Comparison of ENCODE assay signal across 1 cellular context in genomic region chr17:79831367-79832210, GRCh38.
TF ChIP-seq lines count a peak whose summit lies in the region.

No MANE protein-coding gene starts in this region.

TF ChIP-seq in K562, 482 proteins besides CTCF, POLR2A, EP300 and RAD21 (continued from another document and continues in another):
- peak; percentile 94 for TF ChIP-seq ZNF592 (IDR thresholded peaks at IDR 0.05)
- no peak for TF ChIP-seq KDM5B (IDR thresholded peaks at IDR 0.05; ENCODE audit: insufficient replicate concordance, low read depth, low read length)
- TF ChIP-seq ZNF395 (CRISPR knock-in tag; IDR thresholded peaks at IDR 0.05): peak; percentile 88; the same call in 1 of the 2 replicates
- TF ChIP-seq NRF1 (conservative IDR thresholded peaks at IDR 0.05 in 1 of 2, IDR thresholded peaks at IDR 0.05 in 1 of 2): no peak
- no peak for TF ChIP-seq KLF10 (CRISPR knock-in tag; IDR thresholded peaks at IDR 0.05)
- peak; percentile 58 for TF ChIP-seq TAF1 (IDR thresholded peaks at IDR 0.05; ENCODE audit: control insufficient read depth, extremely low read depth, insufficient read depth, low read length, severe bottlenecking)
- TF ChIP-seq AFF1 (IDR thresholded peaks at IDR 0.05; ENCODE audit: low read depth in 1 of 2, partially characterized antibody in 2 of 2): peak in 1 of 2 experiments; percentile 35
- no peak for TF ChIP-seq NUFIP1 (IDR thresholded peaks at IDR 0.05; ENCODE audit: partially characterized antibody)
- no peak for TF ChIP-seq RB1 (IDR thresholded peaks at IDR 0.05; ENCODE audit: low read depth)
- no peak for TF ChIP-seq HLTF (IDR thresholded peaks at IDR 0.05)
- no peak for TF ChIP-seq SLC30A9 (CRISPR knock-in tag; IDR thresholded peaks at IDR 0.05)
- no peak for TF ChIP-seq U2AF1 (optimal IDR thresholded peaks at IDR 0.05; ENCODE audit: low read depth, low read length)
- no peak for TF ChIP-seq ELK1 (CRISPR knock-in tag; IDR thresholded peaks at IDR 0.05)
- no peak for TF ChIP-seq ZNF239 (CRISPR knock-in tag; IDR thresholded peaks at IDR 0.05)
- TF ChIP-seq ZFP91 (CRISPR knock-in tag; IDR thresholded peaks at IDR 0.05): no peak
- TF ChIP-seq FOXJ3 (CRISPR knock-in tag; IDR thresholded peaks at IDR 0.05): no peak
- TF ChIP-seq ETS1 (conservative IDR thresholded peaks at IDR 0.05; ENCODE audit: control insufficient read depth, low read depth, low read length): no peak
- TF ChIP-seq TBL1XR1 (IDR thresholded peaks at IDR 0.05; ENCODE audit: low read length in 2 of 2): peak in 1 of 2 experiments; percentile 63; a peak in 1 of 4 replicates
- no peak for TF ChIP-seq E2F5 (CRISPR knock-in tag; IDR thresholded peaks at IDR 0.05)
- TF ChIP-seq ZBTB7A (IDR thresholded peaks at IDR 0.05; ENCODE audit: borderline replicate concordance, control insufficient read depth, low read depth, low read length): peak; percentile 91
- TF ChIP-seq PURB (CRISPR knock-in tag; IDR thresholded peaks at IDR 0.05; ENCODE audit: low read depth): no peak
- no peak for TF ChIP-seq SAFB2 (IDR thresholded peaks at IDR 0.05; ENCODE audit: borderline replicate concordance, low read depth, low read length, severe bottlenecking)
- TF ChIP-seq MAFG (tag; conservative IDR thresholded peaks at IDR 0.05): no peak
- 0 out of 2 replicates have a peak, but pooled peaks have one; percentile 13 for TF ChIP-seq PHF21A (IDR thresholded peaks at IDR 0.05; ENCODE audit: borderline replicate concordance, low read depth)
- TF ChIP-seq KAT8 (IDR thresholded peaks at IDR 0.05; ENCODE audit: low read depth): no peak
- TF ChIP-seq PATZ1 (CRISPR knock-in tag; IDR thresholded peaks at IDR 0.05; ENCODE audit: borderline replicate concordance): 0 out of 2 replicates have a peak, but pooled peaks have one; percentile 23
- no peak for TF ChIP-seq TARDBP (IDR thresholded peaks at IDR 0.05)
- TF ChIP-seq DEAF1 (CRISPR knock-in tag; IDR thresholded peaks at IDR 0.05): no peak
- TF ChIP-seq ZBTB8A (IDR thresholded peaks at IDR 0.05; ENCODE audit: partially characterized antibody): no peak
- TF ChIP-seq EGR1 (conservative IDR thresholded peaks at IDR 0.05): peak; percentile 54
- no peak for TF ChIP-seq BMI1 (IDR thresholded peaks at IDR 0.05; ENCODE audit: low read length)
- TF ChIP-seq ZNF696 (CRISPR knock-in tag; conservative IDR thresholded peaks at IDR 0.05): no peak
- TF ChIP-seq CBX8 (IDR thresholded peaks at IDR 0.05; ENCODE audit: borderline replicate concordance, extremely low read depth, low read depth, low read length, poor library complexity, severe bottlenecking): no peak
- no peak for TF ChIP-seq E2F8 (IDR thresholded peaks at IDR 0.05; ENCODE audit: low read depth, partially characterized antibody)
